In the genomic region with DNA sequence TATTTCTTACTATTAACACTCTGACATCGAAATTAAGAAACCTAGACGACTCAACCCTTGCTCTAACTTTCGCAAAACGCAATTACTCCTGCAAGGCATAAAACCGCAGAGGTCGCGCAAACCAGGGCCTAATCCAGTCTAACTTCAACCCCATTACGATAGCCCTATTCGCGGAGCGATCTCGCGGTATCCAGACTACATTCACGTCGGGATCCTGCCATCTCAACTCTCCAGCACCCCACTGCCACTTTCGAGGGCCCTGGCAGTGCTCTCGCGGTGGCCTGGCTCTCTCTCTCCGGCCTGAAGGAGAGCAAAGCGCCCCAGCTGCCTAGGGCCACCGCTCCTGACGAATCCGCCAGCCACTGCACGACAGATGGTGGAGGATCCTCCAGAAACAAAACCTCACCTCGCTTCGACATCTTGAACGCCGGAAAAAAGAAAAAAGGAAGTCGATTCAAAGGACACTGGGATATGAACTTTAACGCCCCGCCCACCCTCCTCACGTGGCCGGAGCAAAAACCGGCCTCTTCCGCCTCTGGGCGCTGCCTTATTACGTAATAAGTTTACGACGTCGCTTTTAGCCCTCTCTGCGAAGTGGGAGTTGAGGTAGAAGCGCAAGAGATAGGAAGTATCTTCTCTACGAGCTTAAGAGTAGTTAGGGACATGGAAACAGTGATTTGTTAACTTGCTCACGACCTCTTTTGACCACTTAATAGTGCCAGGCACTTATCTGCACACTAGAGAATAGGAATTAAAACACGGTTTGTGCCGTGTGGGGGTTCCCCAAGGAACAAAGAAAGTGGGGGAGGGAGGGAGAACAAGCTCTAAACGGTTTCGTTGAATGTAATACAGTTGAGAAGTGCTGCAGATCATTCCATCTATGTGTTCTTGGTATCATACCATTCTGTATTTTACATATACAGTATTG, we compare ENCODE assay signal across 8 cellular contexts. TPM values are rescaled to one million over a fixed set of nuclear protein-coding genes. Genes with fewer than 3 reads are reported as not detected.
DNase-seq lines count a peak whose midpoint lies in the region; ATAC-seq, FAIRE-seq and TF ChIP-seq lines count a peak whose summit lies in the region.

A gene (minus strand): TSS at position 430 of the 928 bp plus-strand sequence. CDS start 11 bp downstream, at position 419.

- peaks cover 10% of the 10 kb centered on the region for H3K23me2 ChIP-seq in H1 (ENCODE audit: low read depth, low read length)

- H2AK5ac ChIP-seq in H1 (ENCODE audit: low read depth, low read length) (peak within 1 kb of the TSS; percentile 87), mesendoderm (ENCODE audit: low read length) (peak within 1 kb of the TSS; percentile 100)

- H3K36me3 ChIP-seq in HUES48 (ENCODE audit: control insufficient read depth, insufficient read depth, low read length), result peaks cover 45% of the 10 kb centered on the region
- peaks cover 48% of the 10 kb centered on the region for H3K36me3 ChIP-seq in NT2/D1 (ENCODE audit: insufficient read depth, insufficient read length, low read length)
- peaks cover 37 to 45% (median 42%) of the 10 kb centered on the region in 4 experiments for H3K36me3 ChIP-seq in H1 (ENCODE audit: control insufficient read depth in 2 of 4, insufficient read depth in 4 of 4, low read length in 3 of 4)
- H3K36me3 ChIP-seq in mesendoderm (ENCODE audit: control insufficient read depth, insufficient read depth, low read length), result peaks cover 22% of the 10 kb centered on the region

- H2AFZ ChIP-seq in H1 (ENCODE audit: low read length), result peak within 1 kb of the TSS; percentile 72

- H3K4me3 ChIP-seq in HUES48 (ENCODE audit: low read depth, low read length) (peak within 1 kb of the TSS; percentile 91), NT2/D1 (ENCODE audit: insufficient read length, low read depth) (peak within 1 kb of the TSS; percentile 96), H1 (ENCODE audit: extremely low read depth in 1 of 4, insufficient read depth in 2 of 4, low read depth in 3 of 4, low read length in 4 of 4) (peak within 1 kb of the TSS; percentile 90 to 100 (median 97)), mesendoderm (ENCODE audit: low read length) (peak within 1 kb of the TSS; percentile 100)

- peaks cover 6 to 19% of the 10 kb centered on the region in 2 experiments for H4K20me1 ChIP-seq in H1 (replicated peaks in 1 of 2; ENCODE audit: control insufficient read depth in 1 of 2, insufficient read depth in 2 of 2, low read length in 2 of 2)

- H2BK15ac ChIP-seq in H1 (ENCODE audit: low read length) (no peak within 1 kb of the TSS), mesendoderm (replicated peaks; ENCODE audit: low read depth) (no peak within 1 kb of the TSS)

- DNase-seq in CMK (ENCODE audit: low read depth), result peak; percentile 92
- peak; percentile 89 for DNase-seq in NT2/D1 (ENCODE audit: low read depth, low spot score)
- DNase-seq in activated CD8-positive, alpha-beta memory T cell treated with anti-CD3 and anti-CD28 coated beads for 48 hours (ENCODE audit: low read depth in 2 of 3, low spot score in 2 of 3), result peak; percentile 62 to 74 (median 70)
- peak; percentile 85 to 90 for DNase-seq in H1 (ENCODE audit: low read depth in 1 of 2, low spot score in 2 of 2)
- DNase-seq in mesendoderm, result peak; percentile 99
- DNase-seq in stimulated activated CD8-positive, alpha-beta memory T cell treated with anti-CD3 and anti-CD28 coated beads, Interleukin-12 subunit alpha, Interleukin-12 subunit beta, amount 100 ng/mL, for 4 hours (ENCODE audit: low read depth), result peak; percentile 81

- TF ChIP-seq POLR2A in H1 (IDR thresholded peaks at IDR 0.05; ENCODE audit: control extremely low read depth in 1 of 2, low read depth in 2 of 2, low read length in 2 of 2), result peak; percentile 92 to 97

- H3K79me1 ChIP-seq in H1 (ENCODE audit: low read depth, low read length) (no peaks in the 10 kb centered on the region; the same call in none of the 2 replicates), mesendoderm (ENCODE audit: low read length) (peaks cover 10% of the 10 kb centered on the region)

- H3K4me1 ChIP-seq in HUES48 (ENCODE audit: control insufficient read depth, insufficient read depth, low read length) (no peaks in the 10 kb centered on the region), NT2/D1 (ENCODE audit: insufficient read depth, insufficient read length) (peaks cover 2% of the 10 kb centered on the region), H1 (replicated peaks in 1 of 4; ENCODE audit: control insufficient read depth in 3 of 4, insufficient read depth in 4 of 4, low read length in 3 of 4) (peaks cover 3 to 10% (median 5%) of the 10 kb centered on the region in 4 experiments; a peak in 5 of 7 replicates), mesendoderm (ENCODE audit: control insufficient read depth, low read depth, low read length) (peaks cover 4% of the 10 kb centered on the region)

- H4K91ac ChIP-seq in H1 (replicated peaks; ENCODE audit: insufficient read length, low read length), result peak within 1 kb of the TSS; percentile 90

- peak within 1 kb of the TSS; percentile 94; the same call in 1 of the 2 replicates for H2BK12ac ChIP-seq in H1 (ENCODE audit: low read depth, low read length)

- peak within 1 kb of the TSS; percentile 98 for H3K27ac ChIP-seq in HUES48 (ENCODE audit: low read depth, low read length)
- peak within 1 kb of the TSS; percentile 97 for H3K27ac ChIP-seq in H1 (ENCODE audit: low read depth, low read length)
- peak within 1 kb of the TSS; percentile 76 for H3K27ac ChIP-seq in mesendoderm (ENCODE audit: low read depth, low read length)

- POLR2A ChIA-PET in H1 (lab: Charles Lee; ENCODE audit: partially characterized antibody), result interaction anchor here (0.8 to 15.5 kb wide), 44 partner anchors 16 to 347 kb away, joined by 3 to 468 read pairs (median 4); a partner anchor contains a TSS

- H2BK5ac ChIP-seq in H1 (ENCODE audit: low read depth, low read length) (peak within 1 kb of the TSS; percentile 99), mesendoderm (ENCODE audit: low read length) (peak within 1 kb of the TSS; percentile 94)

- peak; percentile 79 for ATAC-seq in GM21360 (IDR thresholded peaks at IDR 0.05; ENCODE audit: unreplicated experiment)

- H3K9ac ChIP-seq in HUES48 (ENCODE audit: low read depth, low read length) (peak within 1 kb of the TSS; percentile 98), NT2/D1 (ENCODE audit: insufficient read length, low read depth) (peak within 1 kb of the TSS; percentile 96), H1 (replicated peaks in 1 of 4; ENCODE audit: extremely low read depth in 1 of 4, low read depth in 3 of 4, low read length in 3 of 4) (peak within 1 kb of the TSS; percentile 93 to 99 (median 96)), mesendoderm (ENCODE audit: low read length) (peak within 1 kb of the TSS; percentile 100)

- CTCF ChIA-PET in H1 (lab: Charles Lee; ENCODE audit: partially characterized antibody), result interaction anchor here (0.6 to 2.6 kb wide), 16 partner anchors 10 to 768 kb away, joined by 3 to 10 read pairs (median 4); no protein-coding TSS in a partner anchor

- H4K8ac ChIP-seq in H1 (ENCODE audit: extremely low read depth, insufficient read depth, low read length), result peak within 1 kb of the TSS; percentile 99; the same call in 1 of the 2 replicates
- peak within 1 kb of the TSS; percentile 94 for H4K8ac ChIP-seq in mesendoderm (ENCODE audit: low read depth, low read length)

- no peak within 1 kb of the TSS for H2BK120ac ChIP-seq in H1 (replicated peaks; ENCODE audit: low read depth, low read length)
- no peak within 1 kb of the TSS for H2BK120ac ChIP-seq in mesendoderm (ENCODE audit: low read depth, low read length)

- H3K4me2 ChIP-seq in H1 (ENCODE audit: insufficient read depth in 1 of 2, low read depth in 2 of 2, low read length in 2 of 2), result peak within 1 kb of the TSS; percentile 88 to 95
- peak within 1 kb of the TSS; percentile 100 for H3K4me2 ChIP-seq in mesendoderm (ENCODE audit: low read length)

- H3K18ac ChIP-seq in H1 (ENCODE audit: extremely low read depth, low read length), result peak within 1 kb of the TSS; percentile 97
- peak within 1 kb of the TSS; percentile 94 for H3K18ac ChIP-seq in mesendoderm (ENCODE audit: low read length)

- H3K56ac ChIP-seq in H1 (replicated peaks; ENCODE audit: insufficient read length, low read depth, low read length) (peak within 1 kb of the TSS; percentile 36), mesendoderm (ENCODE audit: low read length) (peak within 1 kb of the TSS; percentile 100)

- no peak for FAIRE-seq in H1 (lab: Jason Lieb, UNC)

- no peak for TF ChIP-seq CTCF in H1 (IDR thresholded peaks at IDR 0.05; ENCODE audit: control extremely low read depth in 1 of 3, insufficient read depth in 1 of 3, low read depth in 1 of 3, low read length in 3 of 3)

- no peak for TF ChIP-seq RAD21 in H1 (IDR thresholded peaks at IDR 0.05 in 1 of 2, conservative IDR thresholded peaks at IDR 0.05 in 1 of 2; ENCODE audit: low read depth in 2 of 2, low read length in 2 of 2)

- H3K14ac ChIP-seq in H1 (ENCODE audit: insufficient read length), result peak within 1 kb of the TSS; percentile 63

- H4K5ac ChIP-seq in H1 (ENCODE audit: insufficient read length, low read depth, low read length), result peak within 1 kb of the TSS; percentile 94
- peak within 1 kb of the TSS; percentile 97 for H4K5ac ChIP-seq in mesendoderm (ENCODE audit: low read length)

- peak within 1 kb of the TSS; percentile 100 for H3K4ac ChIP-seq in H1 (replicated peaks; ENCODE audit: insufficient read length, low read depth, low read length)
- peak within 1 kb of the TSS; percentile 39 for H3K4ac ChIP-seq in mesendoderm (ENCODE audit: low read depth, low read length)

- no peak within 1 kb of the TSS for H2BK20ac ChIP-seq in H1 (ENCODE audit: low read length)

- H3K27me3 ChIP-seq in HUES48 (ENCODE audit: control insufficient read depth, insufficient read depth, low read length) (no peaks in the 10 kb centered on the region), NT2/D1 (ENCODE audit: insufficient read depth, insufficient read length) (no peaks in the 10 kb centered on the region), H1 (replicated peaks in 1 of 4; ENCODE audit: control insufficient read depth in 3 of 4, extremely low read depth in 1 of 4, insufficient read depth in 3 of 4, low read length in 3 of 4) (no peaks in the 10 kb centered on the region), mesendoderm (ENCODE audit: insufficient read depth, low read length, poor library complexity) (no peaks in the 10 kb centered on the region)

- H3K23ac ChIP-seq in H1 (ENCODE audit: insufficient read length), result no peak within 1 kb of the TSS
- peak within 1 kb of the TSS; percentile 66 for H3K23ac ChIP-seq in mesendoderm (ENCODE audit: low read length)

- H3K79me2 ChIP-seq in H1 (ENCODE audit: control insufficient read depth in 1 of 2, insufficient read depth in 2 of 2, low read length in 2 of 2), result peaks cover 22 to 35% of the 10 kb centered on the region in 2 experiments
- peaks cover 34% of the 10 kb centered on the region for H3K79me2 ChIP-seq in mesendoderm (ENCODE audit: control insufficient read depth, insufficient read depth, low read length)

- H3K9me3 ChIP-seq in HUES48 (ENCODE audit: control insufficient read depth, insufficient read depth, low read length) (no peaks in the 10 kb centered on the region), NT2/D1 (ENCODE audit: insufficient read depth, low read length) (no peaks in the 10 kb centered on the region), H1 (ENCODE audit: insufficient read depth in 2 of 2, low read depth in 1 of 2, low read length in 1 of 2) (no peaks in the 10 kb centered on the region)

- TF ChIP-seq EP300 in H1 (IDR thresholded peaks at IDR 0.05; ENCODE audit: borderline replicate concordance in 1 of 2, low read depth in 2 of 2, low read length in 2 of 2), result peak in 1 of 2 experiments; percentile 28; a peak in 1 of 3 replicates

- 3% methylated on average over 48 of the region's 48 CpGs; no CpG with 5 or more reads in 1 of the 2 experiments for WGBS in H1 (ENCODE audit: extremely low coverage in 1 of 2, insufficient coverage in 1 of 2, insufficient read length in 1 of 2, insufficient replicate concordance in 2 of 2, low coverage in 1 of 2, low lambda C conversion rate in 2 of 2, missing lambda C conversion rate in 1 of 2), 2 experiments
- WGBS in mesendoderm (ENCODE audit: extremely low coverage, insufficient coverage, low lambda C conversion rate), result no CpG with 5 or more reads among the region's 48 CpGs

RNA-seq across cellular contexts. Expression of the gene that starts here (rescaled TPM):
- 2,091 and 2,148 TPM in 2 replicates for total RNA-seq in H1 (2021; fragmentation: NEBNext Ultra II Directional; extraction: Animal tissue kit (Norgen Biotek cat#: 25700))
- 1,486 and 2,502 TPM in 2 replicates for polyA plus RNA-seq in H1 (2011; rRNA removed)
- 3,173 TPM for polyA plus RNA-seq in H1 (2011; cell fraction: cytosol; rRNA removed)
- 510 TPM for polyA plus RNA-seq in H1 (2011; cell fraction: nucleus; rRNA removed)
- polyA plus RNA-seq in H1 (2012, experiment 1 of 2), result 2,897 to 3,886 TPM (median 3,522 TPM) in 4 replicates
- polyA plus RNA-seq in H1 (2012, experiment 2 of 2), result 3,306 TPM
- 4,125 TPM for polyA plus RNA-seq in H1 (2013, experiment 1 of 2)
- polyA plus RNA-seq in H1 (2013, experiment 2 of 2), result 4,130 TPM
- 442 and 458 TPM in 2 replicates for polyA minus RNA-seq in H1 (2011; rRNA and poly(A)+ RNA removed)
- polyA minus RNA-seq in H1 (2011; cell fraction: cytosol; rRNA and poly(A)+ RNA removed), result 903 TPM
- 264 TPM for polyA minus RNA-seq in H1 (2011; cell fraction: nucleus; rRNA and poly(A)+ RNA removed)
- polyA plus RNA-seq in mesendoderm (2013, experiment 1 of 2), result 4,252 TPM
- 4,329 TPM for polyA plus RNA-seq in mesendoderm (2013, experiment 2 of 2)

Comparison
In these comparisons a context has a peak if more than half of its experiments do, and no peak if none do; other contexts are left out.
1. Peak in every context shown above with its lines: DNase-seq, ATAC-seq, H3K4me3 ChIP-seq and H3K27ac ChIP-seq.